16 cellular contexts compared by ENCODE assay signal in the genomic region with DNA sequence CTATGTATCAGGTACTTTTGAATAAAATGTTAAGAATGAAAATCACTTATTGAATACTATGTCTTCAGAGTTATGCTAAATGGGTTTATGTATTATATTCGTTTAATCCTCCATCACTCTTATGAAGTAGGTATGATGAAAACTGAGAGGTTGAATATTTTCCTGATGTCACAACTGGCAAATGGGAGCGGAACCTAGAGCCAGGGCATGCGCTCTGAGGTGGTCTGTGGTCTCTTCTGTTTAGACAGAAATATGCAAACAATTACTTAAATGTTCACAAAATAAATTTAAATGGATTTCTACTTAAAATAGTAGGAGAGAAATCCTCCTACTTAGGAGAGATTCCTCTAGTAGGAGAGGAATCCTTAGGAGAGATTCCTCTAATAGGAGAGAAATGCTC. TPM values are rescaled to one million over a fixed set of nuclear protein-coding genes. Genes with fewer than 3 reads are reported as not detected.
DNase-seq lines count a peak whose midpoint lies in the region; FAIRE-seq and TF ChIP-seq lines count a peak whose summit lies in the region.
"Had no signal": no experiment of that assay in that cellular context is flagged by ENCODE, and none has a peak within 500 bp of the region (broad histone marks: within the 10 kb centered on the region; RNA-seq: fewer than 3 reads in every experiment).

No MANE protein-coding gene starts in this region.

- H3K27me3 Mint-ChIP-seq in HFFc6 (ENCODE audit: insufficient read depth) = no peaks in the 10 kb centered on the region
- H3K27me3 Mint-ChIP-seq: activated CD8-positive, alpha-beta T cell treated with anti-CD3 and anti-CD28 coated beads for 36 hours had no signal

- no peaks in the 10 kb centered on the region for H3K9me3 ChIP-seq in ascending aorta
- H3K9me3 ChIP-seq in keratinocyte (ENCODE audit: control insufficient read depth, low read depth, low read length) = peaks cover 2% of the 10 kb centered on the region
- no peaks in the 10 kb centered on the region for H3K9me3 ChIP-seq in smooth muscle cell (replicated peaks; ENCODE audit: low read depth)
- H3K9me3 ChIP-seq: prostate gland had no signal

- no peak for FAIRE-seq in keratinocyte (lab: Jason Lieb, UNC)
- FAIRE-seq: colon had no signal

- H3K36me3 Mint-ChIP-seq in HFFc6 (ENCODE audit: low read depth) = peaks cover 5% of the 10 kb centered on the region; the same call in 1 of the 2 replicates
- H3K36me3 Mint-ChIP-seq: CD4-positive, alpha-beta memory T cell had no signal

- WGBS in smooth muscle cell (ENCODE audit: low lambda C conversion rate) = 79% methylated on average over 3 of the region's 3 CpGs

- H2AFZ ChIP-seq in keratinocyte (ENCODE audit: control insufficient read depth, low read length) = peak overlapping the region; percentile 73
- peak overlapping the region; percentile 6 for H2AFZ ChIP-seq in smooth muscle cell (ENCODE audit: low read depth)

- no peaks in the 10 kb centered on the region for H3K27me3 ChIP-seq in ascending aorta
- H3K27me3 ChIP-seq in keratinocyte (ENCODE audit: control insufficient read depth, extremely low read depth, insufficient read depth, low read length) = no peaks in the 10 kb centered on the region
- H3K27me3 ChIP-seq in smooth muscle cell (ENCODE audit: low read depth) = no peaks in the 10 kb centered on the region

- H3K9ac ChIP-seq in keratinocyte (ENCODE audit: control insufficient read depth, extremely low read depth, insufficient read depth, low read length) = no peak overlapping the region
- H3K9ac ChIP-seq in smooth muscle cell (ENCODE audit: low read depth) = no peak overlapping the region

- H3K4me3 Mint-ChIP-seq in HFFc6 = peak overlapping the region; percentile 84
- H3K4me3 Mint-ChIP-seq: activated CD8-positive, alpha-beta T cell treated with anti-CD3 and anti-CD28 coated beads for 36 hours; activated naive CD4-positive, alpha-beta T cell treated with anti-CD3 and anti-CD28 coated beads for 36 hours; CD4-positive, alpha-beta memory T cell had no signal

- H3K79me2 ChIP-seq in keratinocyte (ENCODE audit: control insufficient read depth, insufficient read depth, low read length) (no peaks in the 10 kb centered on the region), smooth muscle cell (ENCODE audit: low read depth) (no peaks in the 10 kb centered on the region)

- TF ChIP-seq CTCF in HFFc6 (IDR thresholded peaks at IDR 0.05) (no peak), ascending aorta (IDR thresholded peaks at IDR 0.05) (no peak), keratinocyte (optimal IDR thresholded peaks at IDR 0.05 in 1 of 3, IDR thresholded peaks at IDR 0.05 in 1 of 3, conservative IDR thresholded peaks at IDR 0.05 in 1 of 3; ENCODE audit: extremely low read depth in 1 of 3, insufficient read depth in 2 of 3, low read length in 3 of 3) (no peak), smooth muscle cell (IDR thresholded peaks at IDR 0.05; ENCODE audit: borderline replicate concordance, insufficient read depth, poor library complexity, severe bottlenecking) (no peak)

- H3F3A ChIP-seq in smooth muscle cell (ENCODE audit: low read depth) = peaks cover 10% of the 10 kb centered on the region

- no peak overlapping the region for H3K4me3 ChIP-seq in ascending aorta
- no peak overlapping the region for H3K4me3 ChIP-seq in keratinocyte (ENCODE audit: control insufficient read depth in 2 of 3, extremely low read depth in 1 of 3, insufficient read depth in 2 of 3, low read depth in 1 of 3, low read length in 3 of 3)
- H3K4me3 ChIP-seq in smooth muscle cell = no peak overlapping the region
- H3K4me3 ChIP-seq: prostate gland had no signal

- H3K36me3 ChIP-seq in ascending aorta = no peaks in the 10 kb centered on the region
- H3K36me3 ChIP-seq in keratinocyte (ENCODE audit: control insufficient read depth in 2 of 2, extremely low read depth in 1 of 2, insufficient read depth in 2 of 2, low read length in 2 of 2) = no peaks in the 10 kb centered on the region
- H3K36me3 ChIP-seq in smooth muscle cell (ENCODE audit: low read depth) = no peaks in the 10 kb centered on the region
- H3K36me3 ChIP-seq: prostate gland had no signal

- H3K9me1 ChIP-seq in keratinocyte (ENCODE audit: control insufficient read depth, extremely low read depth, insufficient read depth, low read length) = no peaks in the 10 kb centered on the region

- H3K27ac ChIP-seq in ascending aorta (peak overlapping the region; percentile 60 to 81), keratinocyte (ENCODE audit: control insufficient read depth, insufficient read depth, low read length) (peak overlapping the region; percentile 60), smooth muscle cell (ENCODE audit: low read depth) (peak overlapping the region; percentile 89)
- H3K27ac ChIP-seq: prostate gland had no signal

- peak overlapping the region; percentile 97 for H3K27ac Mint-ChIP-seq in HFFc6
- H3K27ac Mint-ChIP-seq: activated CD8-positive, alpha-beta T cell treated with anti-CD3 and anti-CD28 coated beads for 36 hours; activated naive CD4-positive, alpha-beta T cell treated with anti-CD3 and anti-CD28 coated beads for 36 hours; CD4-positive, alpha-beta memory T cell had no signal

- intact Hi-C loops in ascending aorta (cut with DNase I) = loop anchor here (1.0 to 2.0 kb wide), 2 partner anchors 15 to 21 kb away; no protein-coding TSS in a partner anchor

- no peaks in the 10 kb centered on the region for H3K9me3 Mint-ChIP-seq in HFFc6
- H3K9me3 Mint-ChIP-seq: activated CD8-positive, alpha-beta T cell treated with anti-CD3 and anti-CD28 coated beads for 36 hours; activated naive CD4-positive, alpha-beta T cell treated with anti-CD3 and anti-CD28 coated beads for 36 hours had no signal

- no peaks in the 10 kb centered on the region for H4K20me1 ChIP-seq in keratinocyte (ENCODE audit: control insufficient read depth, extremely low read depth, insufficient read depth, low read length)
- no peaks in the 10 kb centered on the region for H4K20me1 ChIP-seq in smooth muscle cell (ENCODE audit: low read depth)

- H3K4me2 ChIP-seq in keratinocyte (ENCODE audit: control insufficient read depth, extremely low read depth, insufficient read depth, low read depth, low read length) = peak overlapping the region; percentile 84
- H3K4me2 ChIP-seq in smooth muscle cell = peak overlapping the region; percentile 79

- H3K4me1 Mint-ChIP-seq in HFFc6 (ENCODE audit: low read depth) = peaks cover 63% of the 10 kb centered on the region

- dilution Hi-C loops in keratinocyte (cut with MboI; ENCODE audit: extremely low pct_ligation_motif_present, low sequenced_read_pairs) = no loop called here

- DNase-seq in HFFc6 (no peak), ascending aorta (ENCODE audit: low spot score in 2 of 2) (no peak), keratinocyte (ENCODE audit: low read depth, low spot score) (no peak), smooth muscle cell (lab: John Stamatoyannopoulos, UW; ENCODE audit: unreplicated experiment) (no peak), iPS-NIHi7 (ENCODE audit: extremely low spot score) (no peak), NCI-H1092 (lab: John Stamatoyannopoulos, UW) (no peak), NCI-H146 (lab: John Stamatoyannopoulos, UW) (no peak)
- no peak for DNase-seq in effector CD8-positive, alpha-beta T cell (lab: John Stamatoyannopoulos, UW)
- DNase-seq: activated CD8-positive, alpha-beta T cell treated with anti-CD3 and anti-CD28 coated beads for 36 hours; activated naive CD4-positive, alpha-beta T cell treated with anti-CD3 and anti-CD28 coated beads for 36 hours; CD4-positive, alpha-beta memory T cell; OCI-M1; stimulated activated CD4-positive, alpha-beta T cell treated with anti-CD3 and anti-CD28 coated beads, Interleukin-4, amount 100 ng/mL, for 1 hour; stimulated activated naive CD4-positive, alpha-beta T cell treated with Interleukin-2 at 50 U/mL for 16 hours had no signal

- peaks cover 0 to 24% of the 10 kb centered on the region in 2 donors for H3K4me1 ChIP-seq in ascending aorta
- H3K4me1 ChIP-seq in keratinocyte (ENCODE audit: control insufficient read depth, extremely low read depth, insufficient read depth, low read length) = peaks cover 30% of the 10 kb centered on the region
- H3K4me1 ChIP-seq in smooth muscle cell (ENCODE audit: low read depth) = peaks cover 34% of the 10 kb centered on the region
- H3K4me1 ChIP-seq: prostate gland had no signal

RNA-seq across cellular contexts. Expression of gene UTRN, which starts 21.3 kb away (rescaled TPM):
- 100 to 1,000 TPM in 5 of 6 experiments, 10 to 100 TPM in 1; 99.6 to 116 (median 109) TPM for total RNA-seq in HFFc6 (2021; fragmentation: NEBNext Ultra II Directional; extraction: Animal tissue kit (Norgen Biotek cat#: 25700))
- total RNA-seq in ascending aorta = 69.9 TPM
- 19.3 to 23.7 TPM (median 20.5 TPM) in 3 replicates for polyA plus RNA-seq in keratinocyte
- 13.4 TPM for polyA plus RNA-seq in keratinocyte (2011; ENCODE audit: low read depth)
- polyA plus RNA-seq in keratinocyte (2011; cell fraction: cytosol; rRNA removed) = 12.1 and 19.8 TPM in 2 replicates
- polyA plus RNA-seq in keratinocyte (2011; cell fraction: nucleus; rRNA removed) = 47.9 and 52.7 TPM in 2 replicates
- polyA plus RNA-seq in keratinocyte (2012; ENCODE audit: low replicate concordance) = 4.5 and 24.8 TPM in 2 replicates
- polyA minus RNA-seq in keratinocyte = 43.7 to 153 TPM (median 54.4 TPM) in 3 replicates
- 35.7 TPM for polyA minus RNA-seq in keratinocyte (2011; cell fraction: cytosol; rRNA and poly(A)+ RNA removed)
- 89.3 and 184 TPM in 2 replicates for polyA minus RNA-seq in keratinocyte (2011; cell fraction: nucleus; rRNA and poly(A)+ RNA removed)
- 35.9 and 47.3 TPM in 2 replicates for total RNA-seq in smooth muscle cell
- polyA plus RNA-seq in smooth muscle cell = 12.6 and 25.2 TPM in 2 replicates
